In genomic region chr12:49615725-49616124, GRCh38 we compare ENCODE assay signal across 30 cellular contexts. TPM values are rescaled to one million over a fixed set of nuclear protein-coding genes. Genes with fewer than 3 reads are reported as not detected.
DNase-seq lines count a peak whose midpoint lies in the region; ATAC-seq and TF ChIP-seq lines count a peak whose summit lies in the region.
"Had no signal": no experiment of that assay in that cellular context is flagged by ENCODE, and none has a peak within 500 bp of the region (broad histone marks: within the 10 kb centered on the region; RNA-seq: fewer than 3 reads in every experiment).

No MANE protein-coding gene starts in this region.

- CTCF ChIA-PET in BJ (lab: Yijun Ruan, JAX): interaction anchor here (1.0 to 1.4 kb wide), 2 partner anchors 11 to 21 kb away, joined by 3 read pairs; no protein-coding TSS in a partner anchor

- H3K36me3 ChIP-seq in BJ (ENCODE audit: control insufficient read depth, insufficient read depth, low read length): no peaks in the 10 kb centered on the region
- H3K36me3 ChIP-seq: cardiac muscle cell, MG63, suprapubic skin, upper lobe of right lung had no signal

- ATAC-seq in GM21390 (IDR thresholded peaks at IDR 0.05; ENCODE audit: unreplicated experiment): no peak
- ATAC-seq: HCT116; left ventricle myocardium superior; naive thymus-derived CD4-positive, alpha-beta T cell; psoas muscle; stimulated activated naive B cell treated with anti-CD40 and anti-IgM and Interleukin-4, amounts not matched to agents 10 μg/mL and 1 μg/mL and 100 μg/mL, for 72 hours; upper lobe of right lung had no signal

- no peak overlapping the region for H3K4me3 ChIP-seq in BJ (ENCODE audit: low read depth, low read length)
- H3K4me3 ChIP-seq in fibroblast of pulmonary artery (replicated peaks; ENCODE audit: low read depth, low read length): no peak overlapping the region
- H3K4me3 ChIP-seq: BLaER1 treated with 17β-estradiol and CSF1 and Interleukin-3, amounts not matched to agents 10 nM and 100 nM; cardiac muscle cell; MG63; psoas muscle; suprapubic skin; upper lobe of right lung had no signal

- TF ChIP-seq CTCF in BJ (IDR thresholded peaks at IDR 0.05; ENCODE audit: insufficient read depth, low read depth, low read length): no peak
- no peak for TF ChIP-seq CTCF in fibroblast of pulmonary artery (IDR thresholded peaks at IDR 0.05; ENCODE audit: low read length, missing control alignments)

- peaks cover 4% of the 10 kb centered on the region for H3K27me3 ChIP-seq in BJ (ENCODE audit: control insufficient read depth, insufficient read depth, low read length)
- H3K27me3 ChIP-seq: BLaER1 treated with 17β-estradiol and CSF1 and Interleukin-3, amounts not matched to agents 10 nM and 100 nM; cardiac muscle cell; MG63; suprapubic skin; upper lobe of right lung had no signal

- POLR2A ChIA-PET in BJ (lab: Charles Lee): no interaction called here

- DNase-seq in BJ (ENCODE audit: low read depth) (peak; percentile 18), HS-27A (ENCODE audit: low read depth) (peak; percentile 27), T1000 (lab: John Stamatoyannopoulos, UW) (peak; percentile 94), fibroblast of pulmonary artery (ENCODE audit: low read depth) (peak; percentile 20), Kasumi-1 (lab: John Stamatoyannopoulos, UW) (no peak), nucleus accumbens (lab: John Stamatoyannopoulos, UW) (no peak)
- no peak for DNase-seq in effector CD4-positive, alpha-beta T cell
- DNase-seq: ACHN; activated CD4-positive, alpha-beta T cell treated with anti-CD3 and anti-CD28 coated beads, Interleukin-2, amount 50 U/mL, for 4 hours; activated CD4-positive, CD25-positive, alpha-beta regulatory T cell; activated naive CD4-positive, alpha-beta T cell treated with anti-CD3 and anti-CD28 coated beads, Interleukin-2, amount 10 ng/mL, durations not matched to agents 7 days and 5 days; amygdala; cortex of kidney; DMS79; glutamatergic neuron; left ventricle myocardium superior; MG63; midbrain; naive thymus-derived CD4-positive, alpha-beta T cell; NCI-H1417; psoas muscle; SHP77 treated with DMSO at 0.1 percent for 48 hours; stimulated activated CD4-positive, alpha-beta T cell treated with anti-CD3 and anti-CD28 coated beads, Interleukin-15, amount 100 ng/mL, for 24 hours; stimulated activated naive B cell treated with anti-CD40 and anti-IgM and Interleukin-4, amounts not matched to agents 10 μg/mL and 1 μg/mL and 100 μg/mL, for 72 hours; upper lobe of right lung had no signal

RNA-seq across cellular contexts. Expression of gene PRPF40B, which starts 7.6 kb away (rescaled TPM):
- polyA plus RNA-seq in BJ (2011; rRNA removed): 9.8 and 15.0 TPM in 2 replicates
- 7.6 and 9.8 TPM in 2 replicates for polyA minus RNA-seq in BJ (2011; rRNA and poly(A)+ RNA removed)

RNA-seq across cellular contexts. Expression of gene FAM186B, which starts 10.3 kb away (rescaled TPM):
- 0.11 and 0.12 TPM in 2 replicates for polyA plus RNA-seq in BJ (2011; rRNA removed)
- 0.28 TPM in 1 of 2 replicates, not detected in the other for polyA minus RNA-seq in BJ (2011; rRNA and poly(A)+ RNA removed)

RNA-seq across cellular contexts. Expression of gene MCRS1, which starts 47.8 kb away (rescaled TPM):
- polyA plus RNA-seq in BJ (2011; rRNA removed): 58.6 and 96.0 TPM in 2 replicates
- polyA minus RNA-seq in BJ (2011; rRNA and poly(A)+ RNA removed): 46.6 and 83.1 TPM in 2 replicates

Comparison
In these comparisons a context has a peak if more than half of its experiments do, and no peak if none do; other contexts are left out.
1. DNase-seq: peak in BJ (single experiment), HS-27A (single experiment), T1000 (single experiment) and fibroblast of pulmonary artery (single experiment); none in Kasumi-1 (0 of 2), nucleus accumbens (0 of 56) and effector CD4-positive, alpha-beta T cell (single experiment).